ENCODE assay signal across 9 cellular contexts in genomic region chr21:34881894-34882371, GRCh38.
DNase-seq lines count a peak whose midpoint lies in the region; ATAC-seq and TF ChIP-seq lines count a peak whose summit lies in the region.
"Had no signal": no experiment of that assay in that cellular context is flagged by ENCODE, and none has a peak within 500 bp of the region (broad histone marks: within the 10 kb centered on the region; RNA-seq: fewer than 3 reads in every experiment).

No MANE protein-coding gene starts in this region.

- WGBS in body of pancreas, 2 donors = 69 to 72% methylated on average over 4 of the region's 4 CpGs

- peak; percentile 95 for DNase-seq in A172 (ENCODE audit: low spot score)
- no peak for DNase-seq in HCT116 (ENCODE audit: low read depth, low spot score)
- DNase-seq in activated T-helper 2 cell treated with anti-CD3 and anti-CD28 coated beads, Interferon-gamma antibody, Interleukin-2, Interleukin-4, amounts not matched to agents 10 μg/mL and 5 μg/mL and 100 μg/mL, durations not matched to agents 14 hours and 24 hours and 36 hours (ENCODE audit: low spot score) = no peak
- peak; percentile 87 for DNase-seq in kidney glomerular epithelial cell (lab: John Stamatoyannopoulos, UW)
- no peak for DNase-seq in body of pancreas
- DNase-seq in midbrain (lab: John Stamatoyannopoulos, UW) = no peak
- no peak for DNase-seq in DMS53 (lab: John Stamatoyannopoulos, UW)
- DNase-seq: small intestine had no signal

- CTCF ChIA-PET in HCT116 (lab: Charles Lee) = no interaction called here

- no peak overlapping the region for H2AFZ ChIP-seq in HCT116 (ENCODE audit: low read depth, low read length, poor library complexity, severe bottlenecking)

- no peaks in the 10 kb centered on the region for H3K27me3 ChIP-seq in HCT116 (ENCODE audit: insufficient read depth, low read length)
- H3K27me3 ChIP-seq in body of pancreas = peaks cover 0 to 9% of the 10 kb centered on the region in 2 donors

- H3K9ac ChIP-seq in HCT116 (ENCODE audit: low read length) = peak overlapping the region; percentile 42

- TF ChIP-seq POLR2A in HCT116 (IDR thresholded peaks at IDR 0.05; ENCODE audit: borderline replicate concordance, extremely low read depth, insufficient read depth, insufficient read length) = no peak
- TF ChIP-seq POLR2A in body of pancreas (IDR thresholded peaks at IDR 0.05) = no peak

- peak overlapping the region; percentile 98 for H3K4me3 Mint-ChIP-seq in activated T-helper 2 cell treated with anti-CD3 and anti-CD28 coated beads, Interferon-gamma antibody, Interleukin-2, Interleukin-4, amounts not matched to agents 10 μg/mL and 5 μg/mL and 100 μg/mL, durations not matched to agents 14 hours and 24 hours and 36 hours (ENCODE audit: low read depth)

- no peaks in the 10 kb centered on the region for H3K9me3 Mint-ChIP-seq in activated T-helper 2 cell treated with anti-CD3 and anti-CD28 coated beads, Interferon-gamma antibody, Interleukin-2, Interleukin-4, amounts not matched to agents 10 μg/mL and 5 μg/mL and 100 μg/mL, durations not matched to agents 14 hours and 24 hours and 36 hours

- H3K36me3 Mint-ChIP-seq in activated T-helper 2 cell treated with anti-CD3 and anti-CD28 coated beads, Interferon-gamma antibody, Interleukin-2, Interleukin-4, amounts not matched to agents 10 μg/mL and 5 μg/mL and 100 μg/mL, durations not matched to agents 14 hours and 24 hours and 36 hours (ENCODE audit: low read depth) = peaks cover 86% of the 10 kb centered on the region

- H3K9me2 ChIP-seq in HCT116 (ENCODE audit: insufficient read depth) = no peaks in the 10 kb centered on the region

- H3K27ac ChIP-seq in HCT116 (ENCODE audit: low read depth, low read length) = peak overlapping the region; percentile 31; the same call in 1 of the 2 replicates
- H3K27ac ChIP-seq in body of pancreas = peak overlapping the region in 1 of 4 donors; percentile 17

- no peak for TF ChIP-seq CTCF in HCT116 (IDR thresholded peaks at IDR 0.05 in 2 of 3, conservative IDR thresholded peaks at IDR 0.05 in 1 of 3; ENCODE audit: borderline replicate concordance in 1 of 3, insufficient read depth in 1 of 3, low read depth in 2 of 3, low read length in 2 of 3)
- TF ChIP-seq CTCF in body of pancreas (IDR thresholded peaks at IDR 0.05) = no peak

- H3K79me2 ChIP-seq in HCT116 (ENCODE audit: insufficient read depth, low read length) = peaks cover 99% of the 10 kb centered on the region

- H3K27me3 Mint-ChIP-seq in activated T-helper 2 cell treated with anti-CD3 and anti-CD28 coated beads, Interferon-gamma antibody, Interleukin-2, Interleukin-4, amounts not matched to agents 10 μg/mL and 5 μg/mL and 100 μg/mL, durations not matched to agents 14 hours and 24 hours and 36 hours (ENCODE audit: low read depth) = no peaks in the 10 kb centered on the region

- BruUV-seq in HCT116 (replicated peaks; lab: Mats Ljungman, UMichigan) = no TSS peak

- H3K9me3 ChIP-seq in HCT116 (ENCODE audit: control insufficient read depth in 1 of 2, insufficient read depth in 1 of 2, low read depth in 1 of 2, low read length in 2 of 2) (no peaks in the 10 kb centered on the region), body of pancreas (no peaks in the 10 kb centered on the region)

- no peak for TF ChIP-seq RAD21 in HCT116 (IDR thresholded peaks at IDR 0.05; ENCODE audit: low read depth)

- ATAC-seq in HCT116 (peak; percentile 55; the same call in 1 of the 2 replicates), body of pancreas (no peak), HG03354 (IDR thresholded peaks at IDR 0.05; ENCODE audit: poor library complexity, severe bottlenecking, unreplicated experiment) (no peak)

- H3K4me2 ChIP-seq in HCT116 (ENCODE audit: low read length) = peak overlapping the region; percentile 67

- POLR2A ChIA-PET in HCT116 (lab: Charles Lee) = interaction anchor here (0.9 kb wide), 2 partner anchors 35 to 74 kb away, joined by 3 read pairs; no protein-coding TSS in a partner anchor

- intact Hi-C loops in HCT116 (cut with micrococcal nuclease) = no loop called here
- intact Hi-C loops in activated T-helper 2 cell treated with anti-CD3 and anti-CD28 coated beads, Interferon-gamma antibody, Interleukin-2, Interleukin-4, amounts not matched to agents 10 μg/mL and 5 μg/mL and 100 μg/mL, durations not matched to agents 14 hours and 24 hours and 36 hours (cut with micrococcal nuclease) = loop anchor here (2.0 to 10.0 kb wide), 3 partner anchors 35 to 953 kb away; no protein-coding TSS in a partner anchor
- intact Hi-C loops in body of pancreas (cut with DNase I) = no loop called here

- H3K4me1 ChIP-seq in HCT116 (ENCODE audit: control insufficient read depth in 1 of 2, insufficient read depth in 2 of 2, low read length in 2 of 2) (peaks cover 48 to 77% of the 10 kb centered on the region in 2 experiments), body of pancreas (peaks cover 27% of the 10 kb centered on the region)

- RAD21 ChIA-PET in HCT116 (lab: Charles Lee; ENCODE audit: low non-redundant PET in 1 of 2, low total read pairs in 2 of 2, uncharacterized antibody in 2 of 2, unreplicated experiment in 2 of 2) = no interaction called here

- H3K36me3 ChIP-seq in HCT116 (ENCODE audit: control insufficient read depth in 1 of 2, insufficient read depth in 2 of 2, low read length in 2 of 2) = peaks cover 10 to 16% of the 10 kb centered on the region in 2 experiments; a peak in 2 of 4 replicates
- no peaks in the 10 kb centered on the region for H3K36me3 ChIP-seq in body of pancreas (replicated peaks in 1 of 2; ENCODE audit: insufficient read depth in 1 of 2, low read depth in 2 of 2)

- H3K4me3 ChIP-seq in HCT116 (replicated peaks in 1 of 2; ENCODE audit: low read depth in 1 of 2, low read length in 2 of 2) (peak overlapping the region in 1 of 2 experiments; percentile 17; a peak in 1 of 4 replicates), body of pancreas (no peak overlapping the region)

- no peaks in the 10 kb centered on the region for H4K20me1 ChIP-seq in HCT116 (ENCODE audit: insufficient read depth)

- peaks cover 62% of the 10 kb centered on the region for H3K4me1 Mint-ChIP-seq in activated T-helper 2 cell treated with anti-CD3 and anti-CD28 coated beads, Interferon-gamma antibody, Interleukin-2, Interleukin-4, amounts not matched to agents 10 μg/mL and 5 μg/mL and 100 μg/mL, durations not matched to agents 14 hours and 24 hours and 36 hours (ENCODE audit: low read depth)

- H3K27ac Mint-ChIP-seq in activated T-helper 2 cell treated with anti-CD3 and anti-CD28 coated beads, Interferon-gamma antibody, Interleukin-2, Interleukin-4, amounts not matched to agents 10 μg/mL and 5 μg/mL and 100 μg/mL, durations not matched to agents 14 hours and 24 hours and 36 hours = peak overlapping the region; percentile 78

TF ChIP-seq in HCT116, 20 proteins besides CTCF, POLR2A, EP300 and RAD21:
- no peak for TF ChIP-seq EZH2 (IDR thresholded peaks at IDR 0.05)
- no peak for TF ChIP-seq ZBTB33 (IDR thresholded peaks at IDR 0.05; ENCODE audit: extremely low read depth, insufficient replicate concordance, low read length)
- no peak for TF ChIP-seq CEBPB (IDR thresholded peaks at IDR 0.05; ENCODE audit: low read depth)
- no peak for TF ChIP-seq SP1 (IDR thresholded peaks at IDR 0.05; ENCODE audit: low read depth)
- no peak for TF ChIP-seq EGR1 (IDR thresholded peaks at IDR 0.05; ENCODE audit: low read depth)
- no peak for TF ChIP-seq FOSL1 (IDR thresholded peaks at IDR 0.05; ENCODE audit: low read depth)
- no peak for TF ChIP-seq SRF (IDR thresholded peaks at IDR 0.05; ENCODE audit: low read depth)
- no peak for TF ChIP-seq YY1 (IDR thresholded peaks at IDR 0.05; ENCODE audit: extremely low read depth, insufficient replicate concordance, low read depth, low read length)
- no peak for TF ChIP-seq ZNF274 (IDR thresholded peaks at IDR 0.05; ENCODE audit: low read depth, low read length)

Comparison
In these comparisons a context has a peak if more than half of its experiments do, and no peak if none do; other contexts are left out.
1. DNase-seq: peak in A172 (single experiment) and kidney glomerular epithelial cell (single experiment); none in HCT116 (single experiment), activated T-helper 2 cell treated with anti-CD3 and anti-CD28 coated beads, Interferon-gamma antibody, Interleukin-2, Interleukin-4, amounts not matched to agents 10 μg/mL and 5 μg/mL and 100 μg/mL, durations not matched to agents 14 hours and 24 hours and 36 hours (single experiment), body of pancreas (0 of 4), midbrain (single experiment) and DMS53 (single experiment).